ENCODE assay signal across 8 cellular contexts in genomic region chr20:62602550-62602949, GRCh38. TPM values are rescaled to one million over a fixed set of nuclear protein-coding genes. Genes with fewer than 3 reads are reported as not detected.
A peak's percentile ranks its signal among the peaks of the same experiment; 100 is the strongest.
DNase-seq lines count a peak whose midpoint lies in the region; ATAC-seq, FAIRE-seq and TF ChIP-seq lines count a peak whose summit lies in the region.

No MANE protein-coding gene starts in this region.

- TF ChIP-seq CTCF in bronchial epithelial cell (IDR thresholded peaks at IDR 0.05; ENCODE audit: insufficient read depth, low read length, severe bottlenecking): no peak

- ATAC-seq in GM18517 (IDR thresholded peaks at IDR 0.05; ENCODE audit: unreplicated experiment) (no peak), HG03097 (IDR thresholded peaks at IDR 0.05; ENCODE audit: low FRiP score, unreplicated experiment) (no peak), GM21515 (IDR thresholded peaks at IDR 0.05; ENCODE audit: unreplicated experiment) (no peak)

- no peaks in the 10 kb centered on the region for H3K36me3 ChIP-seq in bronchial epithelial cell (ENCODE audit: control insufficient read depth, insufficient read depth, low read length)

- H3K4me3 ChIP-seq in bronchial epithelial cell (ENCODE audit: low read depth, low read length) (peak overlapping the region; percentile 21), skin epidermis (peak overlapping the region in 2 of 7 experiments; percentile 5 to 8)

- peaks cover 4% of the 10 kb centered on the region for H3K27me3 ChIP-seq in bronchial epithelial cell (ENCODE audit: control insufficient read depth, insufficient read depth, low read length)

- FAIRE-seq in HTR-8/SVneo (lab: Jason Lieb, UNC): peak; percentile 28
- no peak for FAIRE-seq in bronchial epithelial cell (lab: Jason Lieb, UNC)

- DNase-seq in HTR-8/SVneo (ENCODE audit: insufficient read length, low spot score) (no peak), SKM-1 (lab: John Stamatoyannopoulos, UW; ENCODE audit: unreplicated experiment) (peak; percentile 95), bronchial epithelial cell (ENCODE audit: low read depth) (no peak), hypothalamus (lab: John Stamatoyannopoulos, UW) (no peak)

- H3K27ac ChIP-seq in skin epidermis: peak overlapping the region in 16 of 21 experiments; percentile 28 to 83 (median 66)

RNA-seq across cellular contexts. Expression of gene SLCO4A1, which starts 39.8 kb away (rescaled TPM):
- total RNA-seq in bronchial epithelial cell: 1.6 and 4.7 TPM in 2 replicates
